In the genomic region with DNA sequence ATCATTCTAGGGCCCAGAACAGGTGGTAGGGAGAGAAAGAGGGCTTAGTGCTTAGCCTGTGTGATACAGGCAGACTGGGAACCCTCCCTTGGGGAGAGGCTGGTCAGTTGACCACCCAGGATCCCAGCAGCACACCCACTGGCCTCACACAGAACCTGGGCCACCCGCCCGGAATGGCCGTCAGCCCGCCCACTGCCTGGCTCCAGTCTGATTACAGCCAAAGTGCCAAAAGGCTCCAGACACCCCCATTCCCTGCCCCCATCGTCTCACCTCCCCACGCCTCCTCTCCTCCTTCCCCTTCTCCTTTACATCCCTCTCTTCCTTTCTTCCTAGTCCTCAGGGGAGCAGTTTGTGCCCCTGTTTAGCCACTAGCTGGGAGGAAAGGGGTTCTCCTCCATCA, we compare ENCODE assay signal across 24 cellular contexts. TPM values are rescaled to one million over a fixed set of nuclear protein-coding genes. Genes with fewer than 3 reads are reported as not detected.
DNase-seq lines count a peak whose midpoint lies in the region; ATAC-seq and TF ChIP-seq lines count a peak whose summit lies in the region.
"Had no signal": no experiment of that assay in that cellular context is flagged by ENCODE, and none has a peak within 500 bp of the region (broad histone marks: within the 10 kb centered on the region; RNA-seq: fewer than 3 reads in every experiment).

No MANE protein-coding gene starts in this region.

- ATAC-seq in sciatic nerve (peak; percentile 27), lower lobe of right lung (no peak), HG02981 (IDR thresholded peaks at IDR 0.05; ENCODE audit: unreplicated experiment) (no peak)
- ATAC-seq: Right ventricle myocardium inferior had no signal

- H3K27ac Mint-ChIP-seq in brain (peak overlapping the region in 3 of 5 experiments; percentile 52 to 87 (median 72)), nephron (peak overlapping the region; percentile 90 to 99 (median 97))
- H3K27ac Mint-ChIP-seq: CD8-positive, alpha-beta memory T cell; IgD-negative memory B cell had no signal

- H3K4me1 ChIP-seq in lower lobe of right lung: peaks cover 17% of the 10 kb centered on the region

- intact Hi-C loops in sciatic nerve (cut with DNase I) (loop anchor here (10.0 kb wide), 1 partner anchor 211 kb away; the partner anchor contains the start of gene PPM1J), lower lobe of right lung (cut with DNase I) (no loop called here)

- no peak overlapping the region for H3K4me3 ChIP-seq in lower lobe of right lung
- H3K4me3 ChIP-seq: PC-9 had no signal

- peaks cover 35% of the 10 kb centered on the region for H3K4me1 Mint-ChIP-seq in brain
- peaks cover 40% of the 10 kb centered on the region for H3K4me1 Mint-ChIP-seq in nephron

- H3K36me3 ChIP-seq in lower lobe of right lung: no peaks in the 10 kb centered on the region

- H3K9me3 Mint-ChIP-seq in brain: no peaks in the 10 kb centered on the region
- no peaks in the 10 kb centered on the region for H3K9me3 Mint-ChIP-seq in nephron
- H3K9me3 Mint-ChIP-seq: IgD-negative memory B cell had no signal

- DNase-seq in sciatic nerve (ENCODE audit: low spot score) (no peak), lower lobe of right lung (no peak), NCI-H187 (lab: John Stamatoyannopoulos, UW) (no peak), GM10266 (ENCODE audit: extremely low spot score) (no peak)
- DNase-seq: C1 segment of cervical spinal cord; CD8-positive, alpha-beta memory T cell; DMS 273 treated with DMSO at 0.1 percent for 48 hours; DMS79; EL; GDM1; HCEC 1CT; MM.1S; NCI-H2029 treated with DMSO at 0.1 percent for 48 hours; NCI-H2227 treated with DMSO at 0.1 percent for 48 hours; NCI-H526 treated with DMSO at 0.1 percent for 48 hours; PC-9 had no signal

- no peaks in the 10 kb centered on the region for H3K9me3 ChIP-seq in lower lobe of right lung

- peaks cover 35% of the 10 kb centered on the region for H3K27me3 ChIP-seq in lower lobe of right lung (ENCODE audit: low read depth)

- peak overlapping the region in 3 of 5 experiments; percentile 63 to 68 (median 64) for H3K4me3 Mint-ChIP-seq in brain
- H3K4me3 Mint-ChIP-seq in nephron: peak overlapping the region; percentile 67 to 79 (median 73)

- H3K36me3 Mint-ChIP-seq in brain (no peaks in the 10 kb centered on the region), nephron (ENCODE audit: low read depth) (no peaks in the 10 kb centered on the region)
- H3K36me3 Mint-ChIP-seq: IgD-negative memory B cell had no signal

- no peak overlapping the region for H3K27ac ChIP-seq in lower lobe of right lung
- H3K27ac ChIP-seq: HL-60, KMS-11, PC-9 had no signal

- TF ChIP-seq CTCF in brain (conservative IDR thresholded peaks at IDR 0.05): no peak
- no peak for TF ChIP-seq CTCF in nephron (IDR thresholded peaks at IDR 0.05; ENCODE audit: unreplicated experiment in 3 of 3)
- no peak for TF ChIP-seq CTCF in lower lobe of right lung (IDR thresholded peaks at IDR 0.05)
- TF ChIP-seq CTCF in GM10266 (IDR thresholded peaks at IDR 0.05; ENCODE audit: control insufficient read depth, insufficient read depth, low read depth, missing control alignments): no peak

- H3K27me3 Mint-ChIP-seq in brain: peaks cover 73% of the 10 kb centered on the region
- H3K27me3 Mint-ChIP-seq in nephron (ENCODE audit: low read depth): peaks cover 82% of the 10 kb centered on the region

RNA-seq across cellular contexts. Expression of gene WNT2B, which starts 4.8 kb away (rescaled TPM):
- polyA plus RNA-seq in brain (ENCODE audit: insufficient read depth, low read depth, low replicate concordance): 0.68 TPM
- total RNA-seq in sciatic nerve (10.9 TPM), lower lobe of right lung (11.8 TPM)
- total RNA-seq: RPMI7951 had no signal
